Comparison of ENCODE assay signal across 1 cellular context in the genomic region with DNA sequence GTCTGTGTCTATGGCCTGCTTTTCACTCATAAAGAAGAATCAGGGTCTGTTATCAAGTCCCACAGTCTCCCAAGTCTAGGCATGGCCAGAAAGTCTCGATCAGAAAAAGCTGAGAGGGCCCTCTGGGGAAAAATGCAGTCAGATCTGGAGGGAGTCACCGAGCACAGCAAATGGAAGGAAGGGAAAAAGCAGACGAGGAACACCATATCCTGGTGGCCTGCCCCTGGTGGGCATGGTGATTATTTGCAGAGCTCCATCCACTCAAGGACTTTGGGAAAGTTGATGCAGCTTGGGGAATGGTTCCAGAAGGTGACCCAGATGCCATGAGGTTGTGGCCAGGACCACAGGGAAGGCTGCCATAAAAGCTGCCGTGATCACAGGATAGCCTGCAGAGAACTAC.
TF ChIP-seq lines count a peak whose summit lies in the region.

No MANE protein-coding gene starts in this region.

TF ChIP-seq in H1, 55 proteins besides CTCF, POLR2A, EP300 and RAD21:
- TF ChIP-seq SP1 (IDR thresholded peaks at IDR 0.05; ENCODE audit: low read depth, low read length) (no peak), POLR2AphosphoS5 (IDR thresholded peaks at IDR 0.05; ENCODE audit: low read depth, low read length) (no peak), NRF1 (IDR thresholded peaks at IDR 0.05; ENCODE audit: low read depth, low read length) (no peak), CBX5 (IDR thresholded peaks at IDR 0.05; ENCODE audit: low read depth, low read length) (no peak), SP4 (IDR thresholded peaks at IDR 0.05; ENCODE audit: low read length) (no peak), FOSL1 (IDR thresholded peaks at IDR 0.05; ENCODE audit: insufficient read depth, low read depth, low read length) (no peak), SUZ12 (IDR thresholded peaks at IDR 0.05; ENCODE audit: low read length) (no peak), NANOG (IDR thresholded peaks at IDR 0.05; ENCODE audit: insufficient read depth, low read depth, low read length, poor library complexity, severe bottlenecking) (no peak), JUND (IDR thresholded peaks at IDR 0.05; ENCODE audit: low read length) (no peak)
- TF ChIP-seq, protein P1, sequence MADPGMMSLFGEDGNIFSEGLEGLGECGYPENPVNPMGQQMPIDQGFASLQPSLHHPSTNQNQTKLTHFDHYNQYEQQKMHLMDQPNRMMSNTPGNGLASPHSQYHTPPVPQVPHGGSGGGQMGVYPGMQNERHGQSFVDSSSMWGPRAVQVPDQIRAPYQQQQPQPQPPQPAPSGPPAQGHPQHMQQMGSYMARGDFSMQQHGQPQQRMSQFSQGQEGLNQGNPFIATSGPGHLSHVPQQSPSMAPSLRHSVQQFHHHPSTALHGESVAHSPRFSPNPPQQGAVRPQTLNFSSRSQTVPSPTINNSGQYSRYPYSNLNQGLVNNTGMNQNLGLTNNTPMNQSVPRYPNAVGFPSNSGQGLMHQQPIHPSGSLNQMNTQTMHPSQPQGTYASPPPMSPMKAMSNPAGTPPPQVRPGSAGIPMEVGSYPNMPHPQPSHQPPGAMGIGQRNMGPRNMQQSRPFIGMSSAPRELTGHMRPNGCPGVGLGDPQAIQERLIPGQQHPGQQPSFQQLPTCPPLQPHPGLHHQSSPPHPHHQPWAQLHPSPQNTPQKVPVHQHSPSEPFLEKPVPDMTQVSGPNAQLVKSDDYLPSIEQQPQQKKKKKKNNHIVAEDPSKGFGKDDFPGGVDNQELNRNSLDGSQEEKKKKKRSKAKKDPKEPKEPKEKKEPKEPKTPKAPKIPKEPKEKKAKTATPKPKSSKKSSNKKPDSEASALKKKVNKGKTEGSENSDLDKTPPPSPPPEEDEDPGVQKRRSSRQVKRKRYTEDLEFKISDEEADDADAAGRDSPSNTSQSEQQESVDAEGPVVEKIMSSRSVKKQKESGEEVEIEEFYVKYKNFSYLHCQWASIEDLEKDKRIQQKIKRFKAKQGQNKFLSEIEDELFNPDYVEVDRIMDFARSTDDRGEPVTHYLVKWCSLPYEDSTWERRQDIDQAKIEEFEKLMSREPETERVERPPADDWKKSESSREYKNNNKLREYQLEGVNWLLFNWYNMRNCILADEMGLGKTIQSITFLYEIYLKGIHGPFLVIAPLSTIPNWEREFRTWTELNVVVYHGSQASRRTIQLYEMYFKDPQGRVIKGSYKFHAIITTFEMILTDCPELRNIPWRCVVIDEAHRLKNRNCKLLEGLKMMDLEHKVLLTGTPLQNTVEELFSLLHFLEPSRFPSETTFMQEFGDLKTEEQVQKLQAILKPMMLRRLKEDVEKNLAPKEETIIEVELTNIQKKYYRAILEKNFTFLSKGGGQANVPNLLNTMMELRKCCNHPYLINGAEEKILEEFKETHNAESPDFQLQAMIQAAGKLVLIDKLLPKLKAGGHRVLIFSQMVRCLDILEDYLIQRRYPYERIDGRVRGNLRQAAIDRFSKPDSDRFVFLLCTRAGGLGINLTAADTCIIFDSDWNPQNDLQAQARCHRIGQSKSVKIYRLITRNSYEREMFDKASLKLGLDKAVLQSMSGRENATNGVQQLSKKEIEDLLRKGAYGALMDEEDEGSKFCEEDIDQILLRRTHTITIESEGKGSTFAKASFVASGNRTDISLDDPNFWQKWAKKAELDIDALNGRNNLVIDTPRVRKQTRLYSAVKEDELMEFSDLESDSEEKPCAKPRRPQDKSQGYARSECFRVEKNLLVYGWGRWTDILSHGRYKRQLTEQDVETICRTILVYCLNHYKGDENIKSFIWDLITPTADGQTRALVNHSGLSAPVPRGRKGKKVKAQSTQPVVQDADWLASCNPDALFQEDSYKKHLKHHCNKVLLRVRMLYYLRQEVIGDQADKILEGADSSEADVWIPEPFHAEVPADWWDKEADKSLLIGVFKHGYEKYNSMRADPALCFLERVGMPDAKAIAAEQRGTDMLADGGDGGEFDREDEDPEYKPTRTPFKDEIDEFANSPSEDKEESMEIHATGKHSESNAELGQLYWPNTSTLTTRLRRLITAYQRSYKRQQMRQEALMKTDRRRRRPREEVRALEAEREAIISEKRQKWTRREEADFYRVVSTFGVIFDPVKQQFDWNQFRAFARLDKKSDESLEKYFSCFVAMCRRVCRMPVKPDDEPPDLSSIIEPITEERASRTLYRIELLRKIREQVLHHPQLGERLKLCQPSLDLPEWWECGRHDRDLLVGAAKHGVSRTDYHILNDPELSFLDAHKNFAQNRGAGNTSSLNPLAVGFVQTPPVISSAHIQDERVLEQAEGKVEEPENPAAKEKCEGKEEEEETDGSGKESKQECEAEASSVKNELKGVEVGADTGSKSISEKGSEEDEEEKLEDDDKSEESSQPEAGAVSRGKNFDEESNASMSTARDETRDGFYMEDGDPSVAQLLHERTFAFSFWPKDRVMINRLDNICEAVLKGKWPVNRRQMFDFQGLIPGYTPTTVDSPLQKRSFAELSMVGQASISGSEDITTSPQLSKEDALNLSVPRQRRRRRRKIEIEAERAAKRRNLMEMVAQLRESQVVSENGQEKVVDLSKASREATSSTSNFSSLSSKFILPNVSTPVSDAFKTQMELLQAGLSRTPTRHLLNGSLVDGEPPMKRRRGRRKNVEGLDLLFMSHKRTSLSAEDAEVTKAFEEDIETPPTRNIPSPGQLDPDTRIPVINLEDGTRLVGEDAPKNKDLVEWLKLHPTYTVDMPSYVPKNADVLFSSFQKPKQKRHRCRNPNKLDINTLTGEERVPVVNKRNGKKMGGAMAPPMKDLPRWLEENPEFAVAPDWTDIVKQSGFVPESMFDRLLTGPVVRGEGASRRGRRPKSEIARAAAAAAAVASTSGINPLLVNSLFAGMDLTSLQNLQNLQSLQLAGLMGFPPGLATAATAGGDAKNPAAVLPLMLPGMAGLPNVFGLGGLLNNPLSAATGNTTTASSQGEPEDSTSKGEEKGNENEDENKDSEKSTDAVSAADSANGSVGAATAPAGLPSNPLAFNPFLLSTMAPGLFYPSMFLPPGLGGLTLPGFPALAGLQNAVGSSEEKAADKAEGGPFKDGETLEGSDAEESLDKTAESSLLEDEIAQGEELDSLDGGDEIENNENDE (IDR thresholded peaks at IDR 0.05; ENCODE audit: insufficient replicate concordance, low read length), result no peak
- TF ChIP-seq, protein P2, sequence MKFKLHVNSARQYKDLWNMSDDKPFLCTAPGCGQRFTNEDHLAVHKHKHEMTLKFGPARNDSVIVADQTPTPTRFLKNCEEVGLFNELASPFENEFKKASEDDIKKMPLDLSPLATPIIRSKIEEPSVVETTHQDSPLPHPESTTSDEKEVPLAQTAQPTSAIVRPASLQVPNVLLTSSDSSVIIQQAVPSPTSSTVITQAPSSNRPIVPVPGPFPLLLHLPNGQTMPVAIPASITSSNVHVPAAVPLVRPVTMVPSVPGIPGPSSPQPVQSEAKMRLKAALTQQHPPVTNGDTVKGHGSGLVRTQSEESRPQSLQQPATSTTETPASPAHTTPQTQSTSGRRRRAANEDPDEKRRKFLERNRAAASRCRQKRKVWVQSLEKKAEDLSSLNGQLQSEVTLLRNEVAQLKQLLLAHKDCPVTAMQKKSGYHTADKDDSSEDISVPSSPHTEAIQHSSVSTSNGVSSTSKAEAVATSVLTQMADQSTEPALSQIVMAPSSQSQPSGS (IDR thresholded peaks at IDR 0.05; ENCODE audit: low read length), result no peak
TF ChIP-seq in H1: peak in this region for 0.
